35 cellular contexts compared by ENCODE assay signal in the genomic region with DNA sequence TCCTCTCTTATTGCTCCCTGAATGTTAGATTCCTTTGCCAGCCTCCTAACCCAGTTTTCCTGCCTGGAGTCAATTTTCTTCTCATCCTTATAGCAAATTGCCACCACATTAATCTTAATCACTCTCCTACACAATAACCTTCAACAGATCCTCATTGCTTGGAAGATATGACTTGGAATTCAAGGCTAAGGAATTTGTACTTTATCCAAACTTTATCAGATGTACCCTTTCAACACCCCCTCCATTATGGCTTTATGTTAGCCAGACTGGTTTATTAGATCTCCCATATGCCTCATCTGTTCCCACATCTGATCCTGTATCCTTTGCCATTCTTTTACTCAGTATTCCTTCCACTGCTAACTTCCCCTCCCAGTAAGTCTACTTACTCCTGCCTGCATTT.
"Had no signal": no experiment of that assay in that cellular context is flagged by ENCODE, and none has a peak within 500 bp of the region (broad histone marks: within the 10 kb centered on the region; RNA-seq: fewer than 3 reads in every experiment).

No MANE protein-coding gene starts in this region.

- H3K36me3 ChIP-seq: gastrocnemius medialis, heart left ventricle, WERI-Rb-1 had no signal

- H3K4me1 ChIP-seq: foreskin keratinocyte had no signal

- H3K9me3 ChIP-seq: body of pancreas, gastrocnemius medialis, heart left ventricle had no signal

- H3K27me3 ChIP-seq: body of pancreas, dorsolateral prefrontal cortex, foreskin keratinocyte, gastrocnemius medialis, heart left ventricle had no signal

- DNase-seq: activated CD4-positive, alpha-beta memory T cell treated with anti-CD3 and anti-CD28 coated beads, Interleukin-2, amount 10 ng/mL, durations not matched to agents 7 days and 5 days; activated CD4-positive, alpha-beta T cell treated with anti-CD3 and anti-CD28 coated beads for 36 hours; activated CD4-positive, alpha-beta T cell treated with anti-CD3 and anti-CD28 coated beads, Interleukin-2, amount 10 ng/mL, durations not matched to agents 7 days and 5 days; activated CD4-positive, alpha-beta T cell treated with anti-CD3 and anti-CD28 coated beads, Interleukin-2, amount 50 U/mL, for 4 hours; activated CD4-positive, CD25-positive, alpha-beta regulatory T cell; activated CD4-positive, CD25-positive, alpha-beta regulatory T cell treated with anti-CD3 and anti-CD28 coated beads, Interleukin-2, amount 50 U/mL, for 72 hours; activated CD8-positive, alpha-beta memory T cell treated with anti-CD3 and anti-CD28 coated beads, Interleukin-2, amount 50 U/mL, for 48 hours; activated effector memory CD4-positive, alpha-beta T cell treated with Interleukin-2 at 50 U/mL for 16 hours; activated gamma-delta T cell treated with Interleukin-2 at 50 U/mL for 16 hours; activated naive CD4-positive, alpha-beta T cell treated with anti-CD3 and anti-CD28 coated beads, Interleukin-2, amount 50 U/mL, for 16 hours; activated naive CD4-positive, alpha-beta T cell treated with Interleukin-2 at 50 U/mL for 16 hours; activated T-cell treated with anti-CD3 and anti-CD28 coated beads for 4 hours; activated T-cell treated with anti-CD3 and anti-CD28 coated beads, Interleukin-2, amount 50 U/mL, for 24 hours; amygdala; aorta; body of pancreas; central memory CD4-positive, alpha-beta T cell; cerebellar nuclear complex; dorsolateral prefrontal cortex; effector memory CD4-positive, alpha-beta T cell; endodermal cell; foreskin keratinocyte; gastrocnemius medialis; glutamatergic neuron; heart left ventricle; T-helper 1 cell; T-helper 17 cell; T1000; WERI-Rb-1 had no signal

- H3K4me3 Mint-ChIP-seq: activated CD4-positive, alpha-beta memory T cell treated with anti-CD3 and anti-CD28 coated beads, Interleukin-2, amount 10 ng/mL, durations not matched to agents 7 days and 5 days; activated CD4-positive, alpha-beta T cell treated with anti-CD3 and anti-CD28 coated beads for 36 hours; activated CD4-positive, alpha-beta T cell treated with anti-CD3 and anti-CD28 coated beads, Interleukin-2, amount 10 ng/mL, durations not matched to agents 7 days and 5 days; activated naive CD8-positive, alpha-beta T cell; activated T-cell treated with anti-CD3 and anti-CD28 coated beads, Interleukin-2, amount 50 U/mL, for 24 hours; activated T-helper 17 cell treated with anti-CD3 and anti-CD28 coated beads, Interleukin-2, amount 50 U/mL, for 72 hours; dendritic cell treated with granulocyte-macrophage colony-stimulating factor and Interleukin-4, amounts not matched to agents 40 ng/mL and 50 ng/mL, for 4 days; endodermal cell; T-helper 17 cell; T-helper 2 cell treated with Interferon-gamma antibody and Interleukin-4, amounts not matched to agents 5 μg/mL and 100 μg/mL, for 36 hours had no signal

- H3K36me3 Mint-ChIP-seq: activated naive CD8-positive, alpha-beta T cell had no signal

- H3K4me1 Mint-ChIP-seq: activated CD4-positive, alpha-beta memory T cell treated with anti-CD3 and anti-CD28 coated beads, Interleukin-2, amount 10 ng/mL, durations not matched to agents 7 days and 5 days; activated CD4-positive, alpha-beta T cell treated with anti-CD3 and anti-CD28 coated beads for 36 hours; activated CD4-positive, alpha-beta T cell treated with anti-CD3 and anti-CD28 coated beads, Interleukin-2, amount 10 ng/mL, durations not matched to agents 7 days and 5 days; activated T-helper 17 cell treated with anti-CD3 and anti-CD28 coated beads, Interleukin-2, amount 50 U/mL, for 72 hours; T-helper 17 cell had no signal

- H3K9me3 Mint-ChIP-seq: activated CD4-positive, alpha-beta memory T cell treated with anti-CD3 and anti-CD28 coated beads, Interleukin-2, amount 10 ng/mL, durations not matched to agents 7 days and 5 days; activated CD4-positive, alpha-beta T cell treated with anti-CD3 and anti-CD28 coated beads, Interleukin-2, amount 10 ng/mL, durations not matched to agents 7 days and 5 days; activated T-cell treated with anti-CD3 and anti-CD28 coated beads, Interleukin-2, amount 50 U/mL, for 24 hours; activated T-helper 17 cell treated with anti-CD3 and anti-CD28 coated beads, Interleukin-2, amount 50 U/mL, for 72 hours; dendritic cell treated with granulocyte-macrophage colony-stimulating factor and Interleukin-4, amounts not matched to agents 40 ng/mL and 50 ng/mL, for 4 days; endodermal cell; T-helper 2 cell treated with Interferon-gamma antibody and Interleukin-4, amounts not matched to agents 5 μg/mL and 100 μg/mL, for 36 hours had no signal

- ATAC-seq: activated CD4-positive, alpha-beta T cell treated with anti-CD3 and anti-CD28 coated beads for 36 hours; activated T-helper 17 cell treated with anti-CD3 and anti-CD28 coated beads, Interleukin-2, amount 50 U/mL, for 72 hours; body of pancreas; esophagus mucosa; foreskin keratinocyte; gastrocnemius medialis; heart left ventricle; T-helper 17 cell had no signal

- H3K4me3 ChIP-seq: body of pancreas, coronary artery, dorsolateral prefrontal cortex, gastrocnemius medialis, heart left ventricle had no signal

- H3K27ac ChIP-seq: body of pancreas, dorsolateral prefrontal cortex, foreskin keratinocyte, gastrocnemius medialis, heart left ventricle, WERI-Rb-1 had no signal
